22 cellular contexts compared by ENCODE assay signal in the genomic region with DNA sequence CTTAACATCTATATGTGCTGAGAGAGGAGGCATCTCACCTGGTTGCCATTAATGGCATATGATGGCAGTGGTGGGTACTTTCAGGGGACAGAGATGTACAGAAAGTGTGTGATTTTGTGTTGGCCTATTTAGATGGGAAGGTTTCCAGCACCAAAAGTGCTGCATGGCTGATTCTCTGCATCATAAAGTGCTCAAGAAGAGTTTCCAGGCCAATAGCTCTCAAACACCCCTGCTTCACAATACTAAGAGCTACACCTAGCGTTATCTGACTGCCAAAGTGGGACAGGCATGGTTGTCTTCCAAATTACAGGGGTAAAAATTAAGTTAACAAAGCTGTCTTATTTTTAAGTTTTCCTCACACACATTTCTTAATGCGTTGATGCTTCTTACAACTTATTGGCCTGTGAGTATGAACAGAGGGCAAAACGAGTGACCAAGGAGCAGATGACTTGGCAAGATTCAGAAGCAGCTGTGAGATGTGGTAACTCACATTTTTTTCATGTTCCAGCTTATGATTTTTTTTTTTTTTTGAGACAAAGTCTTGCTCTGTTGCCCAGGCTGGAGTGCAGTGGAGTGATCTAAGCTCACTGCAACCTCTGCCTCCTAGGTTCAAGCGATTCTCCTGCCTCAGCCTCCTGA. TPM values are rescaled to one million over a fixed set of nuclear protein-coding genes. Genes with fewer than 3 reads are reported as not detected.
DNase-seq lines count a peak whose midpoint lies in the region; ATAC-seq, FAIRE-seq and TF ChIP-seq lines count a peak whose summit lies in the region.
"Had no signal": no experiment of that assay in that cellular context is flagged by ENCODE, and none has a peak within 500 bp of the region (broad histone marks: within the 10 kb centered on the region; RNA-seq: fewer than 3 reads in every experiment).

No MANE protein-coding gene starts in this region.

- no peaks in the 10 kb centered on the region for H3K9me2 ChIP-seq in Karpas-422 (replicated peaks; ENCODE audit: insufficient read depth, low read length)

- H4K20me1 ChIP-seq in astrocyte (ENCODE audit: insufficient read depth, low read length) (no peaks in the 10 kb centered on the region), Karpas-422 (ENCODE audit: insufficient read depth, low read depth, low read length) (no peaks in the 10 kb centered on the region)

- H3K4me3 Mint-ChIP-seq in astrocyte (ENCODE audit: unreplicated experiment): no peak overlapping the region
- H3K4me3 Mint-ChIP-seq: activated naive CD4-positive, alpha-beta T cell treated with anti-CD3 and anti-CD28 coated beads for 36 hours; B cell; mesothelial cell of epicardium had no signal

- no peak for TF ChIP-seq EP300 in gastroesophageal sphincter (IDR thresholded peaks at IDR 0.05)

- H2AFZ ChIP-seq in astrocyte (ENCODE audit: low read depth, low read length): no peak overlapping the region
- no peak overlapping the region for H2AFZ ChIP-seq in Karpas-422 (ENCODE audit: low read length)

- no peak overlapping the region; the same call in 1 of the 2 replicates for H3K4me3 ChIP-seq in AG10803 (ENCODE audit: low read length)
- no peak overlapping the region for H3K4me3 ChIP-seq in astrocyte (ENCODE audit: insufficient read depth, low read depth, low read length)
- H3K4me3 ChIP-seq in gastroesophageal sphincter: peak overlapping the region in 1 of 2 donors; percentile 47
- no peak overlapping the region for H3K4me3 ChIP-seq in Karpas-422 (ENCODE audit: low read length)
- H3K4me3 ChIP-seq: smooth muscle cell had no signal

- TF ChIP-seq CTCF in AG10803 (conservative IDR thresholded peaks at IDR 0.05; ENCODE audit: low read length): no peak
- TF ChIP-seq CTCF in astrocyte (IDR thresholded peaks at IDR 0.05; ENCODE audit: insufficient read depth, low read depth, low read length): no peak
- TF ChIP-seq CTCF in gastroesophageal sphincter (IDR thresholded peaks at IDR 0.05): no peak

- H3K4me1 ChIP-seq in astrocyte (ENCODE audit: insufficient read depth, low read length): no peaks in the 10 kb centered on the region
- H3K4me1 ChIP-seq in gastroesophageal sphincter: peaks cover 0 to 15% (median 0%) of the 10 kb centered on the region in 3 donors
- H3K4me1 ChIP-seq in Karpas-422 (ENCODE audit: low read length): no peaks in the 10 kb centered on the region

- H3K27me3 ChIP-seq in astrocyte (ENCODE audit: insufficient read depth, low read length) (no peaks in the 10 kb centered on the region), gastroesophageal sphincter (no peaks in the 10 kb centered on the region), Karpas-422 (ENCODE audit: low read length) (no peaks in the 10 kb centered on the region)

- no peak overlapping the region for H3K27ac Mint-ChIP-seq in astrocyte (ENCODE audit: unreplicated experiment)
- H3K27ac Mint-ChIP-seq: activated naive CD4-positive, alpha-beta T cell treated with anti-CD3 and anti-CD28 coated beads for 36 hours; B cell; mesothelial cell of epicardium had no signal

- H3K9ac ChIP-seq in astrocyte (ENCODE audit: low read length) (no peak overlapping the region), Karpas-422 (ENCODE audit: low read length) (no peak overlapping the region)

- TF ChIP-seq POLR2A in gastroesophageal sphincter (IDR thresholded peaks at IDR 0.05): no peak

- H3K36me3 Mint-ChIP-seq in astrocyte (ENCODE audit: low read depth, unreplicated experiment): peaks cover 2% of the 10 kb centered on the region
- H3K36me3 Mint-ChIP-seq: mesothelial cell of epicardium had no signal

- peaks cover 4% of the 10 kb centered on the region for H3K9me3 Mint-ChIP-seq in astrocyte (ENCODE audit: unreplicated experiment)

- 62 to 69% methylated on average over 4 of the region's 4 CpGs for WGBS in gastroesophageal sphincter (ENCODE audit: low coverage in 1 of 2), 2 donors

- H3K36me3 ChIP-seq in astrocyte (ENCODE audit: insufficient read depth, low read length) (no peaks in the 10 kb centered on the region), gastroesophageal sphincter (no peaks in the 10 kb centered on the region), Karpas-422 (ENCODE audit: insufficient read depth, low read length) (no peaks in the 10 kb centered on the region)
- H3K36me3 ChIP-seq: neutrophil had no signal

- H3K27ac ChIP-seq in astrocyte (ENCODE audit: low read depth, low read length) (no peak overlapping the region), gastroesophageal sphincter (peak overlapping the region in 3 of 4 donors; percentile 37 to 60 (median 42)), Karpas-422 (ENCODE audit: low read length) (no peak overlapping the region)
- H3K27ac ChIP-seq: neutrophil had no signal

- no peaks in the 10 kb centered on the region for H3K4me1 Mint-ChIP-seq in astrocyte (ENCODE audit: low read depth, unreplicated experiment)
- H3K4me1 Mint-ChIP-seq: B cell, mesothelial cell of epicardium had no signal

- DNase-seq in AG10803 (ENCODE audit: low read depth): peak; percentile 94
- DNase-seq in astrocyte (ENCODE audit: low read depth): peak; percentile 75
- DNase-seq in renal cortical epithelial cell (ENCODE audit: low read depth): peak; percentile 47
- no peak for DNase-seq in NOMO-1 (lab: John Stamatoyannopoulos, UW; ENCODE audit: unreplicated experiment in 2 of 2)
- DNase-seq in Karpas-422: no peak
- DNase-seq in dermis blood vessel endothelial cell: no peak
- DNase-seq: activated CD4-positive, alpha-beta T cell treated with anti-CD3 and anti-CD28 coated beads for 48 hours; activated naive CD4-positive, alpha-beta T cell treated with anti-CD3 and anti-CD28 coated beads for 36 hours; effector CD4-positive, alpha-beta T cell; glutamatergic neuron; NCI-H1694; NCI-H510A; stimulated activated naive CD4-positive, alpha-beta T cell had no signal

- H3K9me3 ChIP-seq in astrocyte (ENCODE audit: insufficient read depth, low read depth, low read length) (no peaks in the 10 kb centered on the region), gastroesophageal sphincter (peaks cover 0 to 10% (median 0%) of the 10 kb centered on the region in 3 donors), Karpas-422 (ENCODE audit: low read length) (no peaks in the 10 kb centered on the region)
- H3K9me3 ChIP-seq: neutrophil had no signal

- H3K79me2 ChIP-seq in astrocyte (ENCODE audit: insufficient read depth, low read length): no peaks in the 10 kb centered on the region
- H3K79me2 ChIP-seq in Karpas-422 (ENCODE audit: low read length): no peaks in the 10 kb centered on the region

- H3K27me3 Mint-ChIP-seq in astrocyte (ENCODE audit: low read depth, unreplicated experiment): no peaks in the 10 kb centered on the region

- H3K4me2 ChIP-seq in astrocyte (ENCODE audit: low read length) (no peak overlapping the region), Karpas-422 (ENCODE audit: low read depth, low read length, poor library complexity, severe bottlenecking) (no peak overlapping the region)
- H3K4me2 ChIP-seq: smooth muscle cell had no signal

- peak; percentile 61 for ATAC-seq in gastroesophageal sphincter
- ATAC-seq in HG02870 (IDR thresholded peaks at IDR 0.05; ENCODE audit: unreplicated experiment): no peak

- FAIRE-seq in astrocyte (lab: Jason Lieb, UNC): no peak
- FAIRE-seq: islet of Langerhans, urothelium cell line had no signal

RNA-seq across cellular contexts. Expression of a gene that starts 41.4 kb away (rescaled TPM):
- total RNA-seq in astrocyte: 9.3 and 9.4 TPM in 2 replicates
- 1 to 10 TPM in 3 of 4 donors, under 1 TPM in 1; 0.62 to 2.3 (median 1.7) TPM for total RNA-seq in gastroesophageal sphincter
- 15.5 and 19.3 TPM in 2 replicates for total RNA-seq in renal cortical epithelial cell
- total RNA-seq in Karpas-422 (2014; rRNA removed; shearing (Covaris generic); ENCODE audit: low replicate concordance): not detected in 2 replicates
- 8.2 and 35.9 TPM in 2 replicates for total RNA-seq in dermis blood vessel endothelial cell
- total RNA-seq: activated naive CD4-positive, alpha-beta T cell treated with anti-CD3 and anti-CD28 coated beads for 36 hours; B cell; HT-29 had no signal

Comparison
In these comparisons a context has a peak if more than half of its experiments do, and no peak if none do; other contexts are left out.
1. DNase-seq: peak in AG10803 (single experiment), astrocyte (single experiment) and renal cortical epithelial cell (single experiment); none in NOMO-1 (0 of 2), Karpas-422 (single experiment) and dermis blood vessel endothelial cell (single experiment).
2. H3K27ac ChIP-seq: peak in gastroesophageal sphincter (3 of 4); none in astrocyte (single experiment) and Karpas-422 (single experiment).